ENCODE assay signal across 11 cellular contexts in the genomic region with DNA sequence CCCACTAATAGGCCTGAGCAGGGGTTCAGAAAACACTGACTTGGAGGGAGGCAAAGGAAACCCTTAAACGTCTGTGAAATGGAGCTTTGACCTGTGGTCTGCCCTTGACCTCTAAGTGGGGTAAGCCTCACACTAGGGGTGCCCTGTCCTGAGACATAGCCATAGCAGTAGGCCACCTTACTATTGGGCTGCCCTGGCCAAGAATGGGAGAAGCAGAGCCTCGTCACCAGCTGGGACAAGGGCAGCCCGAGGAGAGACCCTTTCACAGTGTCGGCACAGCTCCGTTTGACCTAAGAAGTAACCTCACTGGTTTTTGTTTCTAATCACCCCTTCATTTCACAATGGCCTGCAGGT. TPM values are rescaled to one million over a fixed set of nuclear protein-coding genes. Genes with fewer than 3 reads are reported as not detected.
DNase-seq lines count a peak whose midpoint lies in the region; ATAC-seq and TF ChIP-seq lines count a peak whose summit lies in the region.
"Had no signal": no experiment of that assay in that cellular context is flagged by ENCODE, and none has a peak within 500 bp of the region (broad histone marks: within the 10 kb centered on the region; RNA-seq: fewer than 3 reads in every experiment).

No MANE protein-coding gene starts in this region.

- peaks cover 4% of the 10 kb centered on the region for H3K36me3 Mint-ChIP-seq in activated naive CD8-positive, alpha-beta T cell
- H3K36me3 Mint-ChIP-seq in activated naive CD8-positive, alpha-beta T cell treated with anti-CD3 and anti-CD28 coated beads for 36 hours: peaks cover 6% of the 10 kb centered on the region
- H3K36me3 Mint-ChIP-seq in naive thymus-derived CD8-positive, alpha-beta T cell: no peaks in the 10 kb centered on the region

- H3K9me3 ChIP-seq in colonic mucosa (no peaks in the 10 kb centered on the region), thyroid gland (no peaks in the 10 kb centered on the region)
- H3K9me3 ChIP-seq: testis had no signal

- no peak overlapping the region for H3K4me3 Mint-ChIP-seq in activated naive CD8-positive, alpha-beta T cell
- H3K4me3 Mint-ChIP-seq in activated naive CD8-positive, alpha-beta T cell treated with anti-CD3 and anti-CD28 coated beads for 36 hours: no peak overlapping the region
- no peak overlapping the region for H3K4me3 Mint-ChIP-seq in naive thymus-derived CD8-positive, alpha-beta T cell
- H3K4me3 Mint-ChIP-seq: T-helper 1 cell treated with Interleukin-12 subunit alpha and Interleukin-12 subunit beta and Interleukin-4 antibody, amounts not matched to agents 30 μg/mL and 1 μg/mL, for 36 hours had no signal

- H3K27ac Mint-ChIP-seq in activated naive CD8-positive, alpha-beta T cell: peak overlapping the region; percentile 16
- H3K27ac Mint-ChIP-seq in activated naive CD8-positive, alpha-beta T cell treated with anti-CD3 and anti-CD28 coated beads for 36 hours: no peak overlapping the region
- H3K27ac Mint-ChIP-seq in naive thymus-derived CD8-positive, alpha-beta T cell: peak overlapping the region in 9 of 10 donors; percentile 17 to 88 (median 64)
- H3K27ac Mint-ChIP-seq: T-helper 1 cell treated with Interleukin-12 subunit alpha and Interleukin-12 subunit beta and Interleukin-4 antibody, amounts not matched to agents 30 μg/mL and 1 μg/mL, for 36 hours had no signal

- no peaks in the 10 kb centered on the region for H3K27me3 Mint-ChIP-seq in activated naive CD8-positive, alpha-beta T cell
- H3K27me3 Mint-ChIP-seq in activated naive CD8-positive, alpha-beta T cell treated with anti-CD3 and anti-CD28 coated beads for 36 hours: no peaks in the 10 kb centered on the region
- H3K27me3 Mint-ChIP-seq in naive thymus-derived CD8-positive, alpha-beta T cell: no peaks in the 10 kb centered on the region

- H3K27ac ChIP-seq in colonic mucosa (peak overlapping the region; percentile 86), thyroid gland (peak overlapping the region in 1 of 3 donors; percentile 40)
- H3K27ac ChIP-seq: testis had no signal

- no peak for ATAC-seq in naive thymus-derived CD8-positive, alpha-beta T cell
- no peak for ATAC-seq in GM18519 (IDR thresholded peaks at IDR 0.05; ENCODE audit: low FRiP score, unreplicated experiment)

- peak overlapping the region in 1 of 2 donors; percentile 49 for H3K9ac ChIP-seq in colonic mucosa (ENCODE audit: low read depth in 2 of 2, low read length in 2 of 2)

- peaks cover 2% of the 10 kb centered on the region for H3K9me3 Mint-ChIP-seq in activated naive CD8-positive, alpha-beta T cell (ENCODE audit: low read depth)
- H3K9me3 Mint-ChIP-seq in activated naive CD8-positive, alpha-beta T cell treated with anti-CD3 and anti-CD28 coated beads for 36 hours: peaks cover 9% of the 10 kb centered on the region
- peaks cover 0 to 2% (median 0%) of the 10 kb centered on the region in 9 donors for H3K9me3 Mint-ChIP-seq in naive thymus-derived CD8-positive, alpha-beta T cell

- H3K27me3 ChIP-seq in colonic mucosa: no peaks in the 10 kb centered on the region
- no peaks in the 10 kb centered on the region for H3K27me3 ChIP-seq in thyroid gland
- H3K27me3 ChIP-seq: testis had no signal

- H3K4me3 ChIP-seq in colonic mucosa (no peak overlapping the region), thyroid gland (replicated peaks in 1 of 3) (no peak overlapping the region)
- H3K4me3 ChIP-seq: testis had no signal

- POLR2A ChIA-PET in naive thymus-derived CD8-positive, alpha-beta T cell (lab: Charles Lee): interaction anchor here (0.8 to 2.9 kb wide), 4 partner anchors 11 to 158 kb away, joined by 3 to 18 read pairs (median 4); partner anchors contain the start of gene IFNAR1

- H3K4me1 Mint-ChIP-seq in activated naive CD8-positive, alpha-beta T cell (ENCODE audit: low read depth): peaks cover 64% of the 10 kb centered on the region
- peaks cover 49% of the 10 kb centered on the region for H3K4me1 Mint-ChIP-seq in activated naive CD8-positive, alpha-beta T cell treated with anti-CD3 and anti-CD28 coated beads for 36 hours
- peaks cover 45 to 84% (median 71%) of the 10 kb centered on the region in 4 donors for H3K4me1 Mint-ChIP-seq in naive thymus-derived CD8-positive, alpha-beta T cell

- TF ChIP-seq POLR2A in thyroid gland (IDR thresholded peaks at IDR 0.05): no peak

- WGBS in thyroid gland, 2 donors: 78 to 82% methylated on average over 5 of the region's 5 CpGs

- TF ChIP-seq CTCF in colonic mucosa (IDR thresholded peaks at IDR 0.05) (no peak), thyroid gland (IDR thresholded peaks at IDR 0.05) (no peak), GM20000 (IDR thresholded peaks at IDR 0.05; ENCODE audit: extremely low read depth, missing control alignments) (no peak)

- intact Hi-C loops in colonic mucosa (cut with DNase I) (loop anchor here (5.0 kb wide), 1 partner anchor 169 kb away; no protein-coding TSS in a partner anchor), thyroid gland (cut with DNase I) (loop anchor here (5.0 to 10.0 kb wide), 2 partner anchors 61 to 244 kb away; partner anchors contain the start of gene IL10RB)

- no peak for DNase-seq in activated naive CD8-positive, alpha-beta T cell treated with anti-CD3 and anti-CD28 coated beads for 36 hours
- no peak for DNase-seq in colonic mucosa
- DNase-seq in naive thymus-derived CD8-positive, alpha-beta T cell: no peak
- no peak for DNase-seq in thyroid gland
- no peak for DNase-seq in GM20000 (ENCODE audit: low spot score)
- no peak for DNase-seq in C1 segment of cervical spinal cord (lab: John Stamatoyannopoulos, UW)
- DNase-seq: NCI-H2081 treated with DMSO at 0.1 percent for 48 hours, testis had no signal

- H3K36me3 ChIP-seq in colonic mucosa: no peaks in the 10 kb centered on the region
- no peaks in the 10 kb centered on the region for H3K36me3 ChIP-seq in thyroid gland

- peaks cover 8% of the 10 kb centered on the region for H3K4me1 ChIP-seq in colonic mucosa
- peaks cover 0 to 10% of the 10 kb centered on the region in 2 donors for H3K4me1 ChIP-seq in thyroid gland

RNA-seq across cellular contexts. Expression of gene IFNAR2, which starts 26.4 kb away (rescaled TPM):
- total RNA-seq in activated naive CD8-positive, alpha-beta T cell treated with anti-CD3 and anti-CD28 coated beads for 36 hours: 10 to 100 TPM; 36.9 to 43.7 TPM
- total RNA-seq in colonic mucosa (10 to 100 TPM in 1 of 2 donors, 1 to 10 TPM in 1; 7.0 to 19.5 TPM), thyroid gland (10 to 100 TPM in 1 of 4 donors, 1 to 10 TPM in 3; 6.6 to 11.0 (median 7.8) TPM)
- 10 to 100 TPM; 59.7 to 66.4 TPM for total RNA-seq in naive thymus-derived CD8-positive, alpha-beta T cell
- 10 to 100 TPM; 53.9 to 72.9 (median 63.3) TPM for polyA plus RNA-seq in naive thymus-derived CD8-positive, alpha-beta T cell
